Comparison of ENCODE assay signal across 8 cellular contexts in genomic region chr11:33256808-33257159, GRCh38. TPM values are rescaled to one million over a fixed set of nuclear protein-coding genes. Genes with fewer than 3 reads are reported as not detected.
A peak's percentile ranks its signal among the peaks of the same experiment; 100 is the strongest.
DNase-seq lines count a peak whose midpoint lies in the region; FAIRE-seq and TF ChIP-seq lines count a peak whose summit lies in the region.

No MANE protein-coding gene starts in this region.

- peaks cover 14% of the 10 kb centered on the region for H3K4me1 ChIP-seq in Caco-2
- peaks cover 6% of the 10 kb centered on the region for H3K4me1 ChIP-seq in endodermal cell (ENCODE audit: control insufficient read depth, insufficient read depth, low read length)
- H3K4me1 ChIP-seq in ovary (ENCODE audit: insufficient read depth), result no peaks in the 10 kb centered on the region

- H3K27me3 Mint-ChIP-seq in Caco-2 (ENCODE audit: insufficient read depth, unreplicated experiment), result no peaks in the 10 kb centered on the region
- no peaks in the 10 kb centered on the region for H3K27me3 Mint-ChIP-seq in endodermal cell (ENCODE audit: insufficient read depth)

- TF ChIP-seq CTCF in Caco-2 (IDR thresholded peaks at IDR 0.05; ENCODE audit: insufficient read depth in 1 of 2, low read depth in 1 of 2, low read length in 1 of 2, severe bottlenecking in 1 of 2, unreplicated experiment in 1 of 2) (no peak), endodermal cell (conservative IDR thresholded peaks at IDR 0.05) (no peak), ovary (IDR thresholded peaks at IDR 0.05) (no peak), D721Med (IDR thresholded peaks at IDR 0.05; ENCODE audit: insufficient read depth, missing control alignments) (no peak)

- intact Hi-C loops in Caco-2 (cut with micrococcal nuclease; ENCODE audit: unreplicated experiment) (loop anchor here (2.0 to 5.0 kb wide), 2 partner anchors 96 to 364 kb away; partner anchors contain the start of genes CSTF3 and QSER1), ovary (cut with DNase I) (loop anchor here (2.0 to 10.0 kb wide), 4 partner anchors 71 to 96 kb away; partner anchors contain the start of gene CSTF3 (in 4 of the 4))

- H3K9me3 Mint-ChIP-seq in Caco-2 (ENCODE audit: unreplicated experiment) (no peaks in the 10 kb centered on the region), endodermal cell (no peaks in the 10 kb centered on the region)

- peak overlapping the region; percentile 96 for H3K27ac ChIP-seq in endodermal cell (ENCODE audit: low read depth, low read length)
- H3K27ac ChIP-seq in ovary, result peak overlapping the region; percentile 100

- DNase-seq in Caco-2, result no peak
- DNase-seq in NCI-H69 (lab: John Stamatoyannopoulos, UW), result peak; percentile 77
- DNase-seq in endodermal cell, result no peak
- no peak for DNase-seq in ovary
- no peak for DNase-seq in D721Med (ENCODE audit: insufficient read length, low spot score)
- no peak for DNase-seq in NCI-H2196 (lab: John Stamatoyannopoulos, UW; ENCODE audit: unreplicated experiment)
- no peak for DNase-seq in DMS114 treated with DMSO at 0.1 percent for 48 hours (lab: John Stamatoyannopoulos, UW; ENCODE audit: unreplicated experiment)
- no peak for DNase-seq in NCI-H1694 treated with DMSO at 0.1 percent for 48 hours (lab: John Stamatoyannopoulos, UW)

- peak overlapping the region; percentile 90 for H3K4me3 ChIP-seq in Caco-2 (ENCODE audit: low read depth, low read length)
- H3K4me3 ChIP-seq in endodermal cell (ENCODE audit: low read length), result peak overlapping the region; percentile 89
- peak overlapping the region; percentile 95 for H3K4me3 ChIP-seq in ovary

- peak overlapping the region; percentile 65 for H3K9ac ChIP-seq in endodermal cell (ENCODE audit: extremely low read depth, low read length, poor library complexity, severe bottlenecking)

- TF ChIP-seq EP300 in ovary (IDR thresholded peaks at IDR 0.05), result no peak

- H3K36me3 Mint-ChIP-seq in Caco-2 (ENCODE audit: insufficient read depth, unreplicated experiment), result peaks cover 26% of the 10 kb centered on the region
- H3K36me3 Mint-ChIP-seq in endodermal cell (ENCODE audit: low read depth), result no peaks in the 10 kb centered on the region

- 8 to 13% methylated on average over 7 to 16 of the region's 16 CpGs for WGBS in endodermal cell (ENCODE audit: insufficient coverage in 1 of 2, insufficient read length in 1 of 2), 2 experiments
- WGBS in ovary, 3 donors, result 0 to 2% (median 1%) methylated on average over 16 of the region's 16 CpGs

- TF ChIP-seq POLR2A in ovary (IDR thresholded peaks at IDR 0.05), result no peak

- BruUV-seq in Caco-2 (replicated peaks; lab: Mats Ljungman, UMichigan), result no TSS peak

- H3K4me1 Mint-ChIP-seq in Caco-2 (ENCODE audit: low read depth, unreplicated experiment) (peaks cover 20% of the 10 kb centered on the region), endodermal cell (peaks cover 12% of the 10 kb centered on the region)

- POLR2A ChIA-PET in Caco-2 (lab: Charles Lee), result interaction anchor here (1.3 kb wide), 1 partner anchor 95 kb away, joined by 3 read pairs; the partner anchor contains the start of gene CSTF3

- H3K36me3 ChIP-seq in Caco-2 (ENCODE audit: control insufficient read depth, insufficient read depth, low read length) (no peaks in the 10 kb centered on the region), endodermal cell (ENCODE audit: control insufficient read depth, insufficient read depth, low read length) (no peaks in the 10 kb centered on the region), ovary (no peaks in the 10 kb centered on the region)

- FAIRE-seq in D721Med (lab: Jason Lieb, UNC), result no peak

- H3K9me3 ChIP-seq in Caco-2 (no peaks in the 10 kb centered on the region), endodermal cell (ENCODE audit: control insufficient read depth, low read length) (no peaks in the 10 kb centered on the region), ovary (no peaks in the 10 kb centered on the region)

- H3K4me3 Mint-ChIP-seq in Caco-2 (ENCODE audit: unreplicated experiment) (peak overlapping the region; percentile 96), endodermal cell (peak overlapping the region; percentile 92)

- H3K27ac Mint-ChIP-seq in Caco-2 (ENCODE audit: unreplicated experiment) (peak overlapping the region; percentile 97), endodermal cell (peak overlapping the region; percentile 91)

- H3K27me3 ChIP-seq in Caco-2 (replicated peaks; ENCODE audit: control insufficient read depth, insufficient read depth, low read length) (no peaks in the 10 kb centered on the region), endodermal cell (ENCODE audit: control insufficient read depth, insufficient read depth, low read length, poor library complexity, severe bottlenecking) (no peaks in the 10 kb centered on the region), ovary (no peaks in the 10 kb centered on the region)

- CTCF ChIA-PET in Caco-2 (lab: Charles Lee), result no interaction called here

RNA-seq across cellular contexts. Expression of gene HIPK3, which starts 0.4 kb away (rescaled TPM):
- 64.0 and 68.5 TPM in 2 replicates for total RNA-seq in Caco-2 (2022)
- 10 to 100 TPM; 31.6 to 33.2 TPM for total RNA-seq in endodermal cell
- 10.5 TPM for polyA plus RNA-seq in endodermal cell (2013, experiment 1 of 2)
- 12.0 TPM for polyA plus RNA-seq in endodermal cell (2013, experiment 2 of 2)
- 100 to 1,000 TPM; 148 to 252 (median 182) TPM for total RNA-seq in ovary
- 10 to 100 TPM; 28.0 to 33.2 TPM for polyA plus RNA-seq in ovary
